Comparison of ENCODE assay signal across 2 cellular contexts in genomic region chr11:46404476-46405017, GRCh38.
TF ChIP-seq lines count a peak whose summit lies in the region.

No MANE protein-coding gene starts in this region.

TF ChIP-seq in SK-N-SH treated with all-trans-retinoic acid at 6 μM for 48 hours, 23 proteins besides CTCF, POLR2A, EP300 and RAD21 (continued from another document):
- TF ChIP-seq, protein P1, sequence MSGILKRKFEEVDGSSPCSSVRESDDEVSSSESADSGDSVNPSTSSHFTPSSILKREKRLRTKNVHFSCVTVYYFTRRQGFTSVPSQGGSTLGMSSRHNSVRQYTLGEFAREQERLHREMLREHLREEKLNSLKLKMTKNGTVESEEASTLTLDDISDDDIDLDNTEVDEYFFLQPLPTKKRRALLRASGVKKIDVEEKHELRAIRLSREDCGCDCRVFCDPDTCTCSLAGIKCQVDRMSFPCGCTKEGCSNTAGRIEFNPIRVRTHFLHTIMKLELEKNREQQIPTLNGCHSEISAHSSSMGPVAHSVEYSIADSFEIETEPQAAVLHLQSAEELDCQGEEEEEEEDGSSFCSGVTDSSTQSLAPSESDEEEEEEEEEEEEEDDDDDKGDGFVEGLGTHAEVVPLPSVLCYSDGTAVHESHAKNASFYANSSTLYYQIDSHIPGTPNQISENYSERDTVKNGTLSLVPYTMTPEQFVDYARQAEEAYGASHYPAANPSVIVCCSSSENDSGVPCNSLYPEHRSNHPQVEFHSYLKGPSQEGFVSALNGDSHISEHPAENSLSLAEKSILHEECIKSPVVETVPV (CRISPR knock-in tag; IDR thresholded peaks at IDR 0.05), result no peak
- TF ChIP-seq GLIS3 (CRISPR knock-in tag; IDR thresholded peaks at IDR 0.05) (no peak), ISL1 (CRISPR knock-in tag; IDR thresholded peaks at IDR 0.05) (no peak), PATZ1 (CRISPR knock-in tag; IDR thresholded peaks at IDR 0.05; ENCODE audit: borderline replicate concordance) (no peak), BACH2 (CRISPR knock-in tag; IDR thresholded peaks at IDR 0.05; ENCODE audit: borderline replicate concordance) (no peak), SNAI2 (CRISPR knock-in tag; IDR thresholded peaks at IDR 0.05) (no peak), ARNTL (CRISPR knock-in tag; IDR thresholded peaks at IDR 0.05; ENCODE audit: borderline replicate concordance, low read depth) (no peak), PPARA (CRISPR knock-in tag; IDR thresholded peaks at IDR 0.05; ENCODE audit: borderline replicate concordance) (no peak), ZNF70 (CRISPR knock-in tag; IDR thresholded peaks at IDR 0.05) (no peak), ZNF8 (CRISPR knock-in tag; IDR thresholded peaks at IDR 0.05) (no peak), TCF4 (CRISPR knock-in tag; IDR thresholded peaks at IDR 0.05; ENCODE audit: borderline replicate concordance) (no peak), ZC3H10 (CRISPR knock-in tag; IDR thresholded peaks at IDR 0.05) (no peak), RARB (CRISPR knock-in tag; IDR thresholded peaks at IDR 0.05) (no peak), ESRRG (CRISPR knock-in tag; IDR thresholded peaks at IDR 0.05) (no peak), ZFP3 (CRISPR knock-in tag; IDR thresholded peaks at IDR 0.05) (no peak)

TF ChIP-seq in SK-N-SH, 30 proteins besides CTCF, POLR2A, EP300 and RAD21 (continued from another document):
- TF ChIP-seq, protein P2, sequence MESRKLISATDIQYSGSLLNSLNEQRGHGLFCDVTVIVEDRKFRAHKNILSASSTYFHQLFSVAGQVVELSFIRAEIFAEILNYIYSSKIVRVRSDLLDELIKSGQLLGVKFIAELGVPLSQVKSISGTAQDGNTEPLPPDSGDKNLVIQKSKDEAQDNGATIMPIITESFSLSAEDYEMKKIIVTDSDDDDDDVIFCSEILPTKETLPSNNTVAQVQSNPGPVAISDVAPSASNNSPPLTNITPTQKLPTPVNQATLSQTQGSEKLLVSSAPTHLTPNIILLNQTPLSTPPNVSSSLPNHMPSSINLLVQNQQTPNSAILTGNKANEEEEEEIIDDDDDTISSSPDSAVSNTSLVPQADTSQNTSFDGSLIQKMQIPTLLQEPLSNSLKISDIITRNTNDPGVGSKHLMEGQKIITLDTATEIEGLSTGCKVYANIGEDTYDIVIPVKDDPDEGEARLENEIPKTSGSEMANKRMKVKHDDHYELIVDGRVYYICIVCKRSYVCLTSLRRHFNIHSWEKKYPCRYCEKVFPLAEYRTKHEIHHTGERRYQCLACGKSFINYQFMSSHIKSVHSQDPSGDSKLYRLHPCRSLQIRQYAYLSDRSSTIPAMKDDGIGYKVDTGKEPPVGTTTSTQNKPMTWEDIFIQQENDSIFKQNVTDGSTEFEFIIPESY (IDR thresholded peaks at IDR 0.05; ENCODE audit: borderline replicate concordance, low read depth), result no peak
- TF ChIP-seq RCOR1 (IDR thresholded peaks at IDR 0.05; ENCODE audit: low read length) (no peak), MXI1 (IDR thresholded peaks at IDR 0.05; ENCODE audit: low read depth, low read length) (no peak), TEAD4 (IDR thresholded peaks at IDR 0.05; ENCODE audit: borderline replicate concordance, insufficient read depth) (no peak), EZH2phosphoT487 (IDR thresholded peaks at IDR 0.05; ENCODE audit: borderline replicate concordance, low read depth) (no peak), NFIC (IDR thresholded peaks at IDR 0.05; ENCODE audit: borderline replicate concordance) (no peak)
- TF ChIP-seq, protein P3, sequence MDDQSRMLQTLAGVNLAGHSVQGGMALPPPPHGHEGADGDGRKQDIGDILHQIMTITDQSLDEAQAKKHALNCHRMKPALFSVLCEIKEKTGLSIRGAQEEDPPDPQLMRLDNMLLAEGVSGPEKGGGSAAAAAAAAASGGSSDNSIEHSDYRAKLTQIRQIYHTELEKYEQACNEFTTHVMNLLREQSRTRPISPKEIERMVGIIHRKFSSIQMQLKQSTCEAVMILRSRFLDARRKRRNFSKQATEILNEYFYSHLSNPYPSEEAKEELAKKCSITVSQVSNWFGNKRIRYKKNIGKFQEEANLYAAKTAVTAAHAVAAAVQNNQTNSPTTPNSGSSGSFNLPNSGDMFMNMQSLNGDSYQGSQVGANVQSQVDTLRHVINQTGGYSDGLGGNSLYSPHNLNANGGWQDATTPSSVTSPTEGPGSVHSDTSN (IDR thresholded peaks at IDR 0.05), result no peak
